ENCODE assay signal across 8 cellular contexts in the genomic region with DNA sequence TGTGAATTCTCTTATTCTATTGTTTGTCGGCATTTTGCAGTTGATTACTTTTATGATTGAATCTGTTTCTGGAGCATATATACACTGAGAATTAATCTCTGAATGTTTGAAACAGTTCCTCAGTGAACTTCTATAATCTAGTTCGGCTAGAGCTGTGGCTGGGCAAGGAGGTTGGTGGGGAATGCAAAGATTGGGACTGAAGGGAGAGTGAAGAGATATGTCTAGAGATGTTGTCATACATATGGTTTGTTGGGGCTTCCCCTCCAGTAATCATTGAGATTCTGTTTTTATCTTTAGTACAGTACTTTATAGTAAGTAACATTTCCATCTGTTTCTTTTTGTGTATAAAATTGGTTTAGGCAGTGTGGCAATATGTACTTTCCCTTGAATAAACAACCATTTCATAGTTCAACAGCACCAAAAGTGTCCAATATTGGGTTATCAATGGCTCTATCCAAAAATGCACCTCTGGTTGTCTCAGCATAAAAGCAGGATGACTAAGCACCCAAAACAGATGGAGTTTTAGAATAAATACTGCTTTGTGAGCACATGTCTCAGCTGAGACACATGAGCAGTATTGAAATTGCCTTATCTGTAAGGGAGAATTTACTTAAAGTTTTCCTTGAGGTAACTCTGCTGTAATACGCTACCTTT. TPM values are rescaled to one million over a fixed set of nuclear protein-coding genes. Genes with fewer than 3 reads are reported as not detected.
DNase-seq lines count a peak whose midpoint lies in the region; ATAC-seq and TF ChIP-seq lines count a peak whose summit lies in the region.

No MANE protein-coding gene starts in this region.

- H3K27ac Mint-ChIP-seq in CD4-positive, alpha-beta memory T cell = peak overlapping the region in 5 of 7 donors; percentile 14 to 82 (median 34)
- H3K27ac Mint-ChIP-seq in brain = peak overlapping the region in 3 of 5 experiments; percentile 13 to 73 (median 60)

- H3K18ac ChIP-seq in mesenchymal stem cell (ENCODE audit: low read depth in 1 of 2, low read length in 2 of 2) = no peak overlapping the region

- no peak overlapping the region for H2BK15ac ChIP-seq in mesenchymal stem cell (ENCODE audit: low read depth, poor library complexity, severe bottlenecking)

- no peaks in the 10 kb centered on the region for H3K27me3 ChIP-seq in CD4-positive, alpha-beta memory T cell (ENCODE audit: insufficient read depth, low read length)
- H3K27me3 ChIP-seq in mesenchymal stem cell (ENCODE audit: control insufficient read depth in 1 of 2, insufficient read depth in 1 of 2, low read length in 2 of 2) (no peaks in the 10 kb centered on the region), left ventricle myocardium inferior (ENCODE audit: low read depth) (no peaks in the 10 kb centered on the region)

- POLR2A ChIA-PET in CD4-positive, alpha-beta memory T cell (lab: Charles Lee; ENCODE audit: partially characterized antibody) = no interaction called here

- H4K91ac ChIP-seq in mesenchymal stem cell (ENCODE audit: low read length) = no peak overlapping the region

- H3K4me3 Mint-ChIP-seq in CD4-positive, alpha-beta memory T cell = peak overlapping the region in 5 of 8 donors; percentile 10 to 55 (median 27)
- no peak overlapping the region for H3K4me3 Mint-ChIP-seq in brain

- H3K9me3 Mint-ChIP-seq in CD4-positive, alpha-beta memory T cell = no peaks in the 10 kb centered on the region
- no peaks in the 10 kb centered on the region for H3K9me3 Mint-ChIP-seq in brain

- CTCF ChIA-PET in CD4-positive, alpha-beta memory T cell (lab: Charles Lee; ENCODE audit: partially characterized antibody) = no interaction called here

- no peak overlapping the region for H2BK12ac ChIP-seq in mesenchymal stem cell (ENCODE audit: low read length in 2 of 2)

- intact Hi-C loops in CD4-positive, alpha-beta memory T cell (cut with micrococcal nuclease) = no loop called here
- intact Hi-C loops in left ventricle myocardium inferior (cut with micrococcal nuclease) = no loop called here

- no peak overlapping the region for H3K14ac ChIP-seq in mesenchymal stem cell (ENCODE audit: low read length in 2 of 2)

- no peak overlapping the region for H3K27ac ChIP-seq in CD4-positive, alpha-beta memory T cell (ENCODE audit: low read depth, low read length)
- H3K27ac ChIP-seq in mesenchymal stem cell (ENCODE audit: low read length, poor library complexity, severe bottlenecking) = no peak overlapping the region
- no peak overlapping the region for H3K27ac ChIP-seq in left ventricle myocardium inferior (replicated peaks)

- no peak overlapping the region for H2BK5ac ChIP-seq in mesenchymal stem cell (ENCODE audit: low read depth, low read length, poor library complexity, severe bottlenecking)

- 71% methylated on average over 2 of the region's 3 CpGs for WGBS in mesenchymal stem cell

- H3K4me3 ChIP-seq in CD4-positive, alpha-beta memory T cell (ENCODE audit: low read length in 2 of 2) = no peak overlapping the region
- H3K4me3 ChIP-seq in mesenchymal stem cell (ENCODE audit: insufficient read depth in 1 of 2, low read depth in 1 of 2, low read length in 2 of 2) = no peak overlapping the region
- H3K4me3 ChIP-seq in left ventricle myocardium inferior = no peak overlapping the region

- no peak overlapping the region for H2AK5ac ChIP-seq in mesenchymal stem cell (ENCODE audit: low read length, severe bottlenecking)

- no peak overlapping the region for H3K23ac ChIP-seq in mesenchymal stem cell (ENCODE audit: low read length in 2 of 2)

- peaks cover 59 to 97% (median 77%) of the 10 kb centered on the region in 4 donors for H3K4me1 Mint-ChIP-seq in CD4-positive, alpha-beta memory T cell
- peaks cover 88% of the 10 kb centered on the region for H3K4me1 Mint-ChIP-seq in brain

- no peaks in the 10 kb centered on the region for H3K36me3 ChIP-seq in CD4-positive, alpha-beta memory T cell (ENCODE audit: insufficient read depth, low read length)
- H3K36me3 ChIP-seq in mesenchymal stem cell (ENCODE audit: control insufficient read depth in 1 of 2, insufficient read depth in 2 of 2, low read depth in 1 of 2, low read length in 2 of 2) (peaks cover 18 to 54% of the 10 kb centered on the region in 2 experiments), left ventricle myocardium inferior (no peaks in the 10 kb centered on the region)

- H4K8ac ChIP-seq in mesenchymal stem cell (ENCODE audit: low read length) = no peak overlapping the region

- peaks cover 27 to 65% of the 10 kb centered on the region in 2 donors for H3K36me3 Mint-ChIP-seq in CD4-positive, alpha-beta memory T cell
- peaks cover 64% of the 10 kb centered on the region for H3K36me3 Mint-ChIP-seq in brain

- DNase-seq in CD4-positive, alpha-beta memory T cell = no peak
- peak; percentile 22 for DNase-seq in HuH-7 (ENCODE audit: low spot score)
- peak; percentile 64 for DNase-seq in mesenchymal stem cell
- DNase-seq in NCI-H1092 (lab: John Stamatoyannopoulos, UW) = no peak
- no peak for DNase-seq in NCI-H146 treated with DMSO at 0.1 percent for 48 hours (lab: John Stamatoyannopoulos, UW; ENCODE audit: unreplicated experiment)
- no peak for DNase-seq in left ventricle myocardium inferior

- no peak for ATAC-seq in GM18498 (IDR thresholded peaks at IDR 0.05; ENCODE audit: unreplicated experiment)

- H3K9ac ChIP-seq in mesenchymal stem cell (ENCODE audit: low read length) = peak overlapping the region; percentile 10

- no peak overlapping the region for H3K4ac ChIP-seq in mesenchymal stem cell (ENCODE audit: low read depth in 1 of 2, low read length in 2 of 2)

- H3K4me1 ChIP-seq in CD4-positive, alpha-beta memory T cell (ENCODE audit: insufficient read depth, low read length) = peaks cover 95% of the 10 kb centered on the region
- H3K4me1 ChIP-seq in mesenchymal stem cell (ENCODE audit: control insufficient read depth, insufficient read depth, low read depth, low read length) = peaks cover 4% of the 10 kb centered on the region
- peaks cover 100% of the 10 kb centered on the region for H3K4me1 ChIP-seq in left ventricle myocardium inferior

- H3K27me3 Mint-ChIP-seq in CD4-positive, alpha-beta memory T cell = no peaks in the 10 kb centered on the region
- no peaks in the 10 kb centered on the region for H3K27me3 Mint-ChIP-seq in brain

- H2AFZ ChIP-seq in mesenchymal stem cell (ENCODE audit: low read depth, low read length) = no peak overlapping the region

- no peak for TF ChIP-seq CTCF in brain (conservative IDR thresholded peaks at IDR 0.05)
- TF ChIP-seq CTCF in left ventricle myocardium inferior (IDR thresholded peaks at IDR 0.05; ENCODE audit: borderline replicate concordance) = no peak

- H2BK120ac ChIP-seq in mesenchymal stem cell (ENCODE audit: low read depth, low read length) = no peak overlapping the region

- no peaks in the 10 kb centered on the region for H3K79me1 ChIP-seq in mesenchymal stem cell (replicated peaks; ENCODE audit: low read length, poor library complexity, severe bottlenecking)

- H3K4me2 ChIP-seq in mesenchymal stem cell (ENCODE audit: low read length, poor library complexity, severe bottlenecking) = no peak overlapping the region

- no peaks in the 10 kb centered on the region for H3K9me3 ChIP-seq in CD4-positive, alpha-beta memory T cell (ENCODE audit: control insufficient read depth in 1 of 2, low read length in 2 of 2)
- H3K9me3 ChIP-seq in mesenchymal stem cell (ENCODE audit: control insufficient read depth, low read length) (no peaks in the 10 kb centered on the region), left ventricle myocardium inferior (replicated peaks) (no peaks in the 10 kb centered on the region)

RNA-seq across cellular contexts. Expression of a gene that starts 36.7 kb away (rescaled TPM):
- total RNA-seq in CD4-positive, alpha-beta memory T cell = 100 to 1,000 TPM; 170 to 174 TPM
- 100 to 1,000 TPM in 1 of 2 donors, 10 to 100 TPM in 1; 44.1 to 114 TPM for polyA plus RNA-seq in CD4-positive, alpha-beta memory T cell
- polyA plus RNA-seq in brain (ENCODE audit: insufficient read depth, low read depth, low replicate concordance) = 109 TPM
- 94.3 TPM for polyA plus RNA-seq in mesenchymal stem cell (2013, experiment 1 of 2)
- polyA plus RNA-seq in mesenchymal stem cell (2013, experiment 2 of 2) = 90.8 TPM
- total RNA-seq in left ventricle myocardium inferior = 103 TPM

Comparison
In these comparisons a context has a peak if more than half of its experiments do, and no peak if none do; other contexts are left out.
1. DNase-seq: peak in HuH-7 (single experiment) and mesenchymal stem cell (single experiment); none in CD4-positive, alpha-beta memory T cell (0 of 5), NCI-H1092 (single experiment), NCI-H146 treated with DMSO at 0.1 percent for 48 hours (single experiment) and left ventricle myocardium inferior (single experiment).
2. H3K4me3 Mint-ChIP-seq: peak in CD4-positive, alpha-beta memory T cell (5 of 8); none in brain (0 of 5).